18 cellular contexts compared by ENCODE assay signal in the genomic region with DNA sequence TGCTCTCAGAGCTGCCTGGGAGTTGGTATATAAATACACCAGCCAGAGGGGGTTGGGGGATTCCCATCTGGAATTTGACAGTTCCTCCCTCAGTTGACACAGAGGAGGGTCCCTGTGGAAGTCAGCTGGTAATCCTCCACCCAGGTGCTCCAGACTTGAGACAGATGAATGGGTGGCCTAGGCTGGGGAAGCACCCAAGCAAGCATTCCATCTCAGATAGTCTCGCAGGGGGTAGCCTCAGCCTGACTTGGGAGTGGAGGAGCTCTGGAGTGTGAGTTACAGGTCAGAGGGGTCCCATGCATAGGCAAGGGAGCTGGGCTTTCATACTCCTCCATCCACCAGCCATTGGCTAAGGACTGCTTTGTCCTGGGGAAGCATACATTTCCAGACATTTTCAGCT.
"Had no signal": no experiment of that assay in that cellular context is flagged by ENCODE, and none has a peak within 500 bp of the region (broad histone marks: within the 10 kb centered on the region; RNA-seq: fewer than 3 reads in every experiment).

No MANE protein-coding gene starts in this region.

- H3K27ac ChIP-seq: colonic mucosa, dorsolateral prefrontal cortex, esophagus muscularis mucosa, foreskin keratinocyte, gastroesophageal sphincter, heart left ventricle, left lung, lower lobe of right lung had no signal

- H3K9me3 ChIP-seq: colonic mucosa, gastroesophageal sphincter, left lung, lower lobe of right lung had no signal

- H3K4me3 ChIP-seq: colonic mucosa, dorsolateral prefrontal cortex, esophagus muscularis mucosa, gastroesophageal sphincter, heart left ventricle, left lung, lower lobe of right lung had no signal

- H3K9me3 Mint-ChIP-seq: effector memory CD8-positive, alpha-beta T cell; immature natural killer cell had no signal

- H3K27me3 ChIP-seq: colonic mucosa, esophagus muscularis mucosa, foreskin keratinocyte, gastroesophageal sphincter, left lung had no signal

- H3K4me3 Mint-ChIP-seq: effector memory CD8-positive, alpha-beta T cell; immature natural killer cell; naive thymus-derived CD4-positive, alpha-beta T cell had no signal

- DNase-seq: cerebellar nuclear complex; colonic mucosa; dermis blood vessel endothelial cell; dorsolateral prefrontal cortex; effector CD8-positive, alpha-beta T cell; effector memory CD8-positive, alpha-beta T cell; foreskin keratinocyte; heart left ventricle; hippocampal formation; immature natural killer cell; left cardiac atrium; left lung; left ventricle myocardium superior; lower lobe of right lung; midbrain; naive thymus-derived CD4-positive, alpha-beta T cell had no signal

- H3K4me1 Mint-ChIP-seq: immature natural killer cell; naive thymus-derived CD4-positive, alpha-beta T cell had no signal

- ATAC-seq: effector memory CD8-positive, alpha-beta T cell; foreskin keratinocyte; gastroesophageal sphincter; heart left ventricle; left cardiac atrium; left lung; left ventricle myocardium superior; lower lobe of right lung; naive thymus-derived CD4-positive, alpha-beta T cell had no signal

- H3K27ac Mint-ChIP-seq: immature natural killer cell; naive thymus-derived CD4-positive, alpha-beta T cell had no signal

- H3K4me1 ChIP-seq: colonic mucosa, esophagus muscularis mucosa, foreskin keratinocyte, gastroesophageal sphincter, heart left ventricle, left lung, lower lobe of right lung had no signal

- H3K36me3 Mint-ChIP-seq: immature natural killer cell; naive thymus-derived CD4-positive, alpha-beta T cell had no signal

- H3K36me3 ChIP-seq: colonic mucosa, esophagus muscularis mucosa, gastroesophageal sphincter, heart left ventricle, left lung, lower lobe of right lung had no signal
